Comparison of ENCODE assay signal across 13 cellular contexts in genomic region chr3:124174463-124174862, GRCh38.
DNase-seq lines count a peak whose midpoint lies in the region; ATAC-seq and TF ChIP-seq lines count a peak whose summit lies in the region.
"Had no signal": no experiment of that assay in that cellular context is flagged by ENCODE, and none has a peak within 500 bp of the region (broad histone marks: within the 10 kb centered on the region; RNA-seq: fewer than 3 reads in every experiment).

No MANE protein-coding gene starts in this region.

- H3K9me3 ChIP-seq in parathyroid adenoma (ENCODE audit: control insufficient read depth, low read length) (no peaks in the 10 kb centered on the region), GM23248 (ENCODE audit: low read depth) (no peaks in the 10 kb centered on the region)

- H4K20me1 ChIP-seq in GM23248 (ENCODE audit: insufficient read depth): no peaks in the 10 kb centered on the region

- TF ChIP-seq CTCF in parathyroid adenoma (IDR thresholded peaks at IDR 0.05): no peak

- no peaks in the 10 kb centered on the region for H3K9me2 ChIP-seq in GM23248 (ENCODE audit: insufficient read depth)

- ATAC-seq in GM18498 (IDR thresholded peaks at IDR 0.05; ENCODE audit: unreplicated experiment): no peak
- no peak for ATAC-seq in HG03135 (IDR thresholded peaks at IDR 0.05; ENCODE audit: unreplicated experiment)
- ATAC-seq in HG02571 (IDR thresholded peaks at IDR 0.05; ENCODE audit: unreplicated experiment): no peak
- ATAC-seq: stimulated activated naive CD8-positive, alpha-beta T cell treated with anti-CD3 and anti-CD28 coated beads, Interleukin-15, amount 100 ng/mL, for 72 hours had no signal

- no peaks in the 10 kb centered on the region for H3K27me3 ChIP-seq in parathyroid adenoma (ENCODE audit: control insufficient read depth, insufficient read depth, low read length)
- 0 out of 2 replicates have a peak, but pooled peaks cover 4% of the 10 kb centered on the region for H3K27me3 ChIP-seq in GM23248 (replicated peaks; ENCODE audit: insufficient read depth)

- H3K4me1 ChIP-seq in parathyroid adenoma (peaks cover 9% of the 10 kb centered on the region), GM23248 (ENCODE audit: insufficient read depth) (no peaks in the 10 kb centered on the region)

- H3K27ac ChIP-seq in parathyroid adenoma: peak overlapping the region; percentile 34
- H3K27ac ChIP-seq in GM23248: no peak overlapping the region
- H3K27ac ChIP-seq: RWPE1 had no signal

- in situ Hi-C loops in G401 (cut with HindIII; ENCODE audit: low sequenced_read_pairs): no loop called here
- in situ Hi-C loops in GM23248 (cut with MboI): no loop called here

- no peaks in the 10 kb centered on the region for H3F3A ChIP-seq in GM23248 (ENCODE audit: insufficient read depth)

- H3K9ac ChIP-seq in parathyroid adenoma (no peak overlapping the region), GM23248 (no peak overlapping the region)

- 29 to 41% methylated on average over 2 of the region's 2 CpGs for WGBS in GM23248 (ENCODE audit: low coverage in 1 of 2, low lambda C conversion rate in 2 of 2, missing lambda C conversion rate in 2 of 2), 2 experiments

- no peaks in the 10 kb centered on the region for H3K36me3 ChIP-seq in parathyroid adenoma (ENCODE audit: control insufficient read depth, insufficient read depth, low read length)
- no peaks in the 10 kb centered on the region for H3K36me3 ChIP-seq in GM23248 (ENCODE audit: low read depth)

- peaks cover 10% of the 10 kb centered on the region for H3K79me2 ChIP-seq in parathyroid adenoma
- H3K79me2 ChIP-seq in GM23248 (ENCODE audit: insufficient read depth): no peaks in the 10 kb centered on the region

- H3K4me3 ChIP-seq in parathyroid adenoma (ENCODE audit: low read depth, low read length) (no peak overlapping the region), GM23248 (no peak overlapping the region)

- H3K4me2 ChIP-seq in parathyroid adenoma (ENCODE audit: low read length) (no peak overlapping the region), GM23248 (ENCODE audit: unreplicated experiment) (no peak overlapping the region)

- peak overlapping the region; percentile 29 for H2AFZ ChIP-seq in parathyroid adenoma
- H2AFZ ChIP-seq in GM23248: no peak overlapping the region

- DNase-seq in G401 (ENCODE audit: low spot score): peak; percentile 5
- peak; percentile 94 to 97 for DNase-seq in NCI-H2081 (lab: John Stamatoyannopoulos, UW)
- DNase-seq in RPMI7951 (ENCODE audit: low read depth): peak; percentile 11
- no peak for DNase-seq in GM23248
- DNase-seq: CD8-positive, alpha-beta memory T cell; KBM-7; stimulated activated CD4-positive, alpha-beta T cell treated with anti-CD3 and anti-CD28 coated beads, Interleukin-1b, Interleukin-23, amount 100 ng/mL, for 48 hours; stimulated activated naive CD8-positive, alpha-beta T cell treated with anti-CD3 and anti-CD28 coated beads, Interleukin-15, amount 100 ng/mL, for 72 hours had no signal
